In the genomic region with DNA sequence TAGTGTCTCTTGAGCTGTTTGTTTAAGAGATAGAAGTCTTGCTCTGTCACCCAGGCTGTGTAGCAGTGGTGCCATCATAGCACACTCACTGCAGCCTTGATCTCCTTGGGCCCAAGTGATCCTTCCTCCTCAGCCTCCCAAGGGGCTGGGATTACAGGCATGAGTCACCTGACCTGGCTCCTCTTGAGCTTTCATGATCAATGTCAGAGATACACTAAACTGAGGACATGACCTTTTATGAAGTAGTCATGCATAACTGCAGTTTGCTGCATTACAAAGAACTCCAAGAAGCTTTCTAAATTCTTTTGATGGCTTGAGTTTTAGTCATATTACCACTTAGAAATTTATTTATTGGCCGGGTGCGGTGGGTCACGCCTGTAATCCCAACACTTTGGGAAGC, we compare ENCODE assay signal across 17 cellular contexts.
A peak's percentile ranks its signal among the peaks of the same experiment; 100 is the strongest.
DNase-seq lines count a peak whose midpoint lies in the region; ATAC-seq and TF ChIP-seq lines count a peak whose summit lies in the region.
"Had no signal": no experiment of that assay in that cellular context is flagged by ENCODE, and none has a peak within 500 bp of the region (broad histone marks: within the 10 kb centered on the region; RNA-seq: fewer than 3 reads in every experiment).

No MANE protein-coding gene starts in this region.

- DNase-seq in ACHN = peak; percentile 31
- DNase-seq in HCEC 1CT = peak; percentile 61
- DNase-seq in adipocyte (ENCODE audit: low read depth) = peak; percentile 19
- peak; percentile 6 for DNase-seq in foreskin melanocyte
- DNase-seq in osteocyte (ENCODE audit: extremely low spot score, unreplicated experiment) = no peak
- no peak for DNase-seq in LoVo (ENCODE audit: low spot score)
- no peak for DNase-seq in psoas muscle
- DNase-seq in NCI-H748 (lab: John Stamatoyannopoulos, UW; ENCODE audit: unreplicated experiment) = no peak
- DNase-seq: activated CD4-positive, alpha-beta T cell treated with anti-CD3 and anti-CD28 coated beads, Interleukin-2, amount 50 U/mL, for 1 hour; body of pancreas; DMS 273 treated with DMSO at 0.1 percent for 48 hours; effector CD4-positive, alpha-beta T cell; NCI-H1436 treated with DMSO at 0.1 percent for 48 hours; NCI-H524; posterior cingulate gyrus had no signal

- H3K4me3 Mint-ChIP-seq in osteocyte (ENCODE audit: unreplicated experiment) = no peak overlapping the region

- intact Hi-C loops in psoas muscle (cut with DNase I) = no loop called here

- no peak for ATAC-seq in psoas muscle
- ATAC-seq: body of pancreas had no signal

- in situ Hi-C loops in ACHN (cut with HindIII; ENCODE audit: low pct_ligation_motif_present, low pct_unique_long_range_greater_than_20kb, low sequenced_read_pairs) = no loop called here

- WGBS in psoas muscle, 3 donors = 94 to 99% (median 98%) methylated on average over 3 of the region's 3 CpGs

- H3K27ac ChIP-seq in psoas muscle = no peak overlapping the region
- H3K27ac ChIP-seq: body of pancreas, RWPE1, thoracic aorta had no signal

- no peak overlapping the region for H3K4me3 ChIP-seq in adipocyte (ENCODE audit: low read length)
- no peak overlapping the region for H3K4me3 ChIP-seq in psoas muscle
- H3K4me3 ChIP-seq: body of pancreas, thoracic aorta had no signal

- peaks cover 1% of the 10 kb centered on the region for H3K36me3 ChIP-seq in adipocyte (ENCODE audit: control insufficient read depth, insufficient read depth, low read length, severe bottlenecking)
- peaks cover 0 to 20% of the 10 kb centered on the region in 2 donors for H3K36me3 ChIP-seq in psoas muscle (ENCODE audit: insufficient read depth in 1 of 2, low read depth in 1 of 2)

- H3K9me3 ChIP-seq in adipocyte (ENCODE audit: control insufficient read depth, low read length) = no peaks in the 10 kb centered on the region
- no peaks in the 10 kb centered on the region for H3K9me3 ChIP-seq in psoas muscle
- H3K9me3 ChIP-seq: body of pancreas, thoracic aorta had no signal

- no peak for TF ChIP-seq CTCF in osteocyte (IDR thresholded peaks at IDR 0.05)
- TF ChIP-seq CTCF in psoas muscle (IDR thresholded peaks at IDR 0.05) = no peak

- H3K9me3 Mint-ChIP-seq in osteocyte (ENCODE audit: unreplicated experiment) = no peaks in the 10 kb centered on the region

- H3K4me1 ChIP-seq in adipocyte (ENCODE audit: control insufficient read depth, insufficient read depth, low read length) (peaks cover 5% of the 10 kb centered on the region), psoas muscle (no peaks in the 10 kb centered on the region)
- H3K4me1 ChIP-seq: body of pancreas had no signal

- H3K9ac ChIP-seq in adipocyte (ENCODE audit: low read length) = no peak overlapping the region

- H3K27me3 ChIP-seq in adipocyte (replicated peaks; ENCODE audit: control insufficient read depth, insufficient read depth, low read length) (no peaks in the 10 kb centered on the region), psoas muscle (ENCODE audit: insufficient read depth in 3 of 3, low read length in 2 of 3) (no peaks in the 10 kb centered on the region)
- H3K27me3 ChIP-seq: body of pancreas had no signal

- no peaks in the 10 kb centered on the region for H3K27me3 Mint-ChIP-seq in osteocyte (ENCODE audit: unreplicated experiment)

- H3K36me3 Mint-ChIP-seq in osteocyte (ENCODE audit: unreplicated experiment) = peaks cover 3% of the 10 kb centered on the region

- no peaks in the 10 kb centered on the region for H3K4me1 Mint-ChIP-seq in osteocyte (ENCODE audit: unreplicated experiment)

- H3K27ac Mint-ChIP-seq in osteocyte (ENCODE audit: unreplicated experiment) = no peak overlapping the region

Comparison
In these comparisons a context has a peak if more than half of its experiments do, and no peak if none do; other contexts are left out.
1. DNase-seq: peak in ACHN (single experiment), HCEC 1CT (single experiment), adipocyte (single experiment) and foreskin melanocyte (single experiment); none in osteocyte (single experiment), LoVo (single experiment), psoas muscle (0 of 2) and NCI-H748 (single experiment).